In the genomic region with DNA sequence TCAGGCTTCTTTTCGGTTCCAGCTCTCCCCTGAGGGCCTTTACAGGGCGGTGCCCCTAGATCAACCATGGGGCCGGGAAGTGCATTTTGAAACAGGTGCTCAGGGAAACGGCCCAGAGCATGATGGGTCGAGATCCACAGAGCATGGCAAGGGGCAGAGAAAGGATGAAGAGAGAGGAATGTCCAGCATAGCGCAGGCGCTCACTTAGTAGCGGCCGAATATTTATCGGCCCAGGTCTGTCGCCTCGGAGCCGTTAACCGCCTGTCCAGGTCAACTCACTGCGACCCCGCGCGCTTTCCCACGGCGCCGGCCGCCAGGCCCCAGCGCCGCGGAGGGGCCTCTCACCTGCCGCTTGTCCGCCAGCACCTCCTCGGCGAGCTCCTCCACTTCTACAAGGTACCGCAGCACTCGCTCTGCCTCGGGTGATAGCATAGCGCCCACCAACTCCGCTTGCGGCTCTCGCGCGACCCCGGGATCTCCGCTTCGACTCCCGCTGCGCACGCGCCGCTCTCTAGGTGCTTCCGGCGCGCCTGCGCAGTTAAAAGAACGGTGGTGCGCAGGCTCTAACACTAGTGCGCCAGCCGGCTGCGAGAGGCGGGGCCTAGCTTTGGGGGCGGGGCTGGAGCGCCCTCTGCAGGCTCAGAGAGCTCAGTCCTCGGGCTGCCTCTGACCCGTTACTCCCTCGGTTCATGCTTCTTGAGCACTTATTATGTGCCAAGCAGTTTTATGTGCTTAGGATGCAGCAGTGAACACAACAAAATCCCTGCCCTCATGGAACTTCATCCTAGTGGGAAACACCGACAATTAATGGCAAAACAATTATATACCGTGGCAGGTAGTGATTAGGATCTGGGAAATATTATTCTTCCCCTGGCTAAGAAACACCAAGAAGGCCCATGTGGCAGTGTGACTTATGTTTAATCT, we compare ENCODE assay signal across 1 cellular context.
TF ChIP-seq lines count a peak whose summit lies in the region.

TSS of gene PDRG1 (minus strand) at position 517 of the 924 bp plus-strand sequence. CDS start at position 432, 85 bp downstream.

TF ChIP-seq in HepG2, 621 proteins besides CTCF, POLR2A, EP300 and RAD21 (continued from another document and continues in another):
- TF ChIP-seq, protein P1, sequence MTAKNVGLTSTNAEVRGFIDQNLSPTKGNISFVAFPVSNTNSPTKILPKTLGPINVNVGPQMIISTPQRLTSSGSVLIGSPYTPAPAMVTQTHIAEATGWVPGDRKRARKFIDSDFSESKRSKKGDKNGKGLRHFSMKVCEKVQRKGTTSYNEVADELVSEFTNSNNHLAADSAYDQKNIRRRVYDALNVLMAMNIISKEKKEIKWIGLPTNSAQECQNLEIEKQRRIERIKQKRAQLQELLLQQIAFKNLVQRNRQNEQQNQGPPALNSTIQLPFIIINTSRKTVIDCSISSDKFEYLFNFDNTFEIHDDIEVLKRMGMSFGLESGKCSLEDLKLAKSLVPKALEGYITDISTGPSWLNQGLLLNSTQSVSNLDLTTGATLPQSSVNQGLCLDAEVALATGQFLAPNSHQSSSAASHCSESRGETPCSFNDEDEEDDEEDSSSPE (CRISPR knock-in tag; IDR thresholded peaks at IDR 0.05): peak; percentile 92
- TF ChIP-seq ZNF558 (CRISPR knock-in tag; IDR thresholded peaks at IDR 0.05; ENCODE audit: borderline replicate concordance) (peak; percentile 86; the same call in 1 of the 2 replicates), MTA3 (CRISPR knock-in tag; IDR thresholded peaks at IDR 0.05) (no peak), HCFC1 (IDR thresholded peaks at IDR 0.05; ENCODE audit: low read depth, low read length) (peak; percentile 59), ARID5B (CRISPR knock-in tag; IDR thresholded peaks at IDR 0.05) (peak; percentile 70), ARNT (IDR thresholded peaks at IDR 0.05) (no peak), SOX5 (CRISPR knock-in tag; IDR thresholded peaks at IDR 0.05; ENCODE audit: borderline replicate concordance) (no peak), ZFP36L1 (CRISPR knock-in tag; IDR thresholded peaks at IDR 0.05) (0 out of 2 replicates have a peak, but pooled peaks have one; percentile 18), ZNF512B (CRISPR knock-in tag; IDR thresholded peaks at IDR 0.05; ENCODE audit: borderline replicate concordance) (no peak), GATA4 (IDR thresholded peaks at IDR 0.05; ENCODE audit: borderline replicate concordance, low read depth) (no peak), ZNF296 (CRISPR knock-in tag; conservative IDR thresholded peaks at IDR 0.05) (no peak; the same call in 1 of the 2 replicates), FLYWCH1 (CRISPR knock-in tag; IDR thresholded peaks at IDR 0.05) (no peak), JUNB (CRISPR knock-in tag; IDR thresholded peaks at IDR 0.05; ENCODE audit: borderline replicate concordance) (0 out of 2 replicates have a peak, but pooled peaks have one; percentile 25), KMT2B (CRISPR knock-in tag; IDR thresholded peaks at IDR 0.05) (peak; percentile 90), LCORL (IDR thresholded peaks at IDR 0.05) (no peak), LCORL (CRISPR knock-in tag; IDR thresholded peaks at IDR 0.05) (no peak; the same call in 1 of the 2 replicates), ZNF646 (CRISPR knock-in tag; IDR thresholded peaks at IDR 0.05) (no peak), AGO2 (optimal IDR thresholded peaks at IDR 0.05; ENCODE audit: low read depth, low read length) (peak; percentile 90), RCOR2 (CRISPR knock-in tag; IDR thresholded peaks at IDR 0.05) (peak; percentile 95), ZNF546 (CRISPR knock-in tag; conservative IDR thresholded peaks at IDR 0.05) (peak; percentile 96), MEIS1 (CRISPR knock-in tag; IDR thresholded peaks at IDR 0.05; ENCODE audit: borderline replicate concordance) (peak; percentile 22), ZNF782 (CRISPR knock-in tag; IDR thresholded peaks at IDR 0.05; ENCODE audit: borderline replicate concordance) (no peak), AFF4 (CRISPR knock-in tag; IDR thresholded peaks at IDR 0.05) (peak; percentile 81; the same call in 1 of the 2 replicates), ZBTB7B (CRISPR knock-in tag; IDR thresholded peaks at IDR 0.05) (peak; percentile 85), DDIT3 (CRISPR knock-in tag; IDR thresholded peaks at IDR 0.05) (0 out of 2 replicates have a peak, but pooled peaks have one; percentile 12), TCF12 (IDR thresholded peaks at IDR 0.05) (no peak), TCF12 (CRISPR knock-in tag; IDR thresholded peaks at IDR 0.05) (peak; percentile 81; the same call in 1 of the 2 replicates), NCOA2 (CRISPR knock-in tag; IDR thresholded peaks at IDR 0.05) (peak; percentile 69; the same call in 1 of the 2 replicates), HOXA9 (CRISPR knock-in tag; IDR thresholded peaks at IDR 0.05; ENCODE audit: borderline replicate concordance) (no peak; the same call in 1 of the 2 replicates), PCBP2 (optimal IDR thresholded peaks at IDR 0.05; ENCODE audit: low read depth, low read length, poor library complexity, severe bottlenecking) (no peak)
- TF ChIP-seq, protein P2, sequence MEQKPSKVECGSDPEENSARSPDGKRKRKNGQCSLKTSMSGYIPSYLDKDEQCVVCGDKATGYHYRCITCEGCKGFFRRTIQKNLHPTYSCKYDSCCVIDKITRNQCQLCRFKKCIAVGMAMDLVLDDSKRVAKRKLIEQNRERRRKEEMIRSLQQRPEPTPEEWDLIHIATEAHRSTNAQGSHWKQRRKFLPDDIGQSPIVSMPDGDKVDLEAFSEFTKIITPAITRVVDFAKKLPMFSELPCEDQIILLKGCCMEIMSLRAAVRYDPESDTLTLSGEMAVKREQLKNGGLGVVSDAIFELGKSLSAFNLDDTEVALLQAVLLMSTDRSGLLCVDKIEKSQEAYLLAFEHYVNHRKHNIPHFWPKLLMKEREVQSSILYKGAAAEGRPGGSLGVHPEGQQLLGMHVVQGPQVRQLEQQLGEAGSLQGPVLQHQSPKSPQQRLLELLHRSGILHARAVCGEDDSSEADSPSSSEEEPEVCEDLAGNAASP (CRISPR knock-in tag; IDR thresholded peaks at IDR 0.05; ENCODE audit: borderline replicate concordance): peak; percentile 77; the same call in 1 of the 2 replicates
- TF ChIP-seq, protein P3, sequence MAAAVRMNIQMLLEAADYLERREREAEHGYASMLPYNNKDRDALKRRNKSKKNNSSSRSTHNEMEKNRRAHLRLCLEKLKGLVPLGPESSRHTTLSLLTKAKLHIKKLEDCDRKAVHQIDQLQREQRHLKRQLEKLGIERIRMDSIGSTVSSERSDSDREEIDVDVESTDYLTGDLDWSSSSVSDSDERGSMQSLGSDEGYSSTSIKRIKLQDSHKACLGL (CRISPR knock-in tag; IDR thresholded peaks at IDR 0.05): peak; percentile 95
